ENCODE assay signal across 9 cellular contexts in genomic region chr12:108649668-108650067, GRCh38. TPM values are rescaled to one million over a fixed set of nuclear protein-coding genes. Genes with fewer than 3 reads are reported as not detected.
A peak's percentile ranks its signal among the peaks of the same experiment; 100 is the strongest.
DNase-seq lines count a peak whose midpoint lies in the region; ATAC-seq and TF ChIP-seq lines count a peak whose summit lies in the region.
"Had no signal": no experiment of that assay in that cellular context is flagged by ENCODE, and none has a peak within 500 bp of the region (broad histone marks: within the 10 kb centered on the region; RNA-seq: fewer than 3 reads in every experiment).

No MANE protein-coding gene starts in this region.

- ATAC-seq in RWPE2 (ENCODE audit: low read depth), result peak; percentile 62; the same call in 1 of the 3 replicates
- ATAC-seq in HG03565 (IDR thresholded peaks at IDR 0.05; ENCODE audit: unreplicated experiment), result no peak

- H3K9me3 Mint-ChIP-seq in endodermal cell, result no peaks in the 10 kb centered on the region

- DNase-seq in GM03348 (ENCODE audit: low spot score) (peak; percentile 85), RWPE2 (ENCODE audit: low spot score) (no peak), endodermal cell (peak; percentile 36), pulmonary artery endothelial cell (ENCODE audit: low read depth, low spot score) (peak; percentile 59), SKM-1 treated with dmso at 0.1 percent for 144 hours (lab: John Stamatoyannopoulos, UW; ENCODE audit: unreplicated experiment) (no peak), DMS79 treated with DMSO at 0.1 percent for 48 hours (lab: John Stamatoyannopoulos, UW) (no peak)
- DNase-seq: activated CD8-positive, alpha-beta memory T cell treated with anti-CD3 and anti-CD28 coated beads, Interleukin-2, amount 50 U/mL, for 48 hours; NCI-H2171 treated with DMSO at 0.1 percent for 48 hours had no signal

- H3K27ac ChIP-seq in RWPE2 (ENCODE audit: poor library complexity, severe bottlenecking) (no peak overlapping the region), endodermal cell (ENCODE audit: low read depth, low read length) (no peak overlapping the region)

- H3K27me3 Mint-ChIP-seq in endodermal cell (ENCODE audit: insufficient read depth), result no peaks in the 10 kb centered on the region

- H3K4me1 ChIP-seq in RWPE2 (ENCODE audit: insufficient read depth, poor library complexity, severe bottlenecking) (no peaks in the 10 kb centered on the region), endodermal cell (ENCODE audit: control insufficient read depth, insufficient read depth, low read length) (no peaks in the 10 kb centered on the region)

- H3K4me3 ChIP-seq in RWPE2 (ENCODE audit: severe bottlenecking), result no peak overlapping the region
- no peak overlapping the region for H3K4me3 ChIP-seq in endodermal cell (ENCODE audit: low read length)

- H3K9me3 ChIP-seq in RWPE2 (ENCODE audit: severe bottlenecking), result no peaks in the 10 kb centered on the region
- no peaks in the 10 kb centered on the region for H3K9me3 ChIP-seq in endodermal cell (ENCODE audit: control insufficient read depth, low read length)

- H3K36me3 ChIP-seq in RWPE2 (ENCODE audit: low read depth), result peaks cover 95% of the 10 kb centered on the region
- peaks cover 99% of the 10 kb centered on the region for H3K36me3 ChIP-seq in endodermal cell (ENCODE audit: control insufficient read depth, insufficient read depth, low read length)

- TF ChIP-seq CTCF in RWPE2 (IDR thresholded peaks at IDR 0.05; ENCODE audit: poor library complexity, severe bottlenecking), result no peak
- no peak for TF ChIP-seq CTCF in endodermal cell (conservative IDR thresholded peaks at IDR 0.05)

- peaks cover 20% of the 10 kb centered on the region for H3K4me1 Mint-ChIP-seq in endodermal cell

- no peak overlapping the region for H3K27ac Mint-ChIP-seq in endodermal cell

- WGBS in endodermal cell (ENCODE audit: insufficient coverage in 1 of 2, insufficient read length in 1 of 2), 2 experiments, result 97 to 100% methylated on average over 1 to 4 of the region's 4 CpGs

- H3K27me3 ChIP-seq in RWPE2 (ENCODE audit: insufficient read depth, poor library complexity, severe bottlenecking) (no peaks in the 10 kb centered on the region), endodermal cell (ENCODE audit: control insufficient read depth, insufficient read depth, low read length, poor library complexity, severe bottlenecking) (no peaks in the 10 kb centered on the region)

- H3K4me3 Mint-ChIP-seq in endodermal cell, result no peak overlapping the region

- no peak overlapping the region for H3K9ac ChIP-seq in endodermal cell (ENCODE audit: extremely low read depth, low read length, poor library complexity, severe bottlenecking)

- peaks cover 60% of the 10 kb centered on the region for H3K36me3 Mint-ChIP-seq in endodermal cell (ENCODE audit: low read depth)

RNA-seq across cellular contexts. Expression of gene SELPLG, which starts 16.0 kb away (rescaled TPM):
- total RNA-seq in endodermal cell (under 1 TPM in 1 of 2 donors, not detected in 1; 0.13 TPM), pulmonary artery endothelial cell (0.07 and 0.49 TPM in 2 replicates)
- polyA plus RNA-seq in endodermal cell (2013, experiment 1 of 2), result 0.18 TPM
- polyA plus RNA-seq in endodermal cell (2013, experiment 2 of 2), result 0.46 TPM

RNA-seq across cellular contexts. Expression of gene TMEM119, which starts 51.8 kb away (rescaled TPM):
- total RNA-seq in endodermal cell (under 1 TPM; 0.11 to 0.15 TPM), pulmonary artery endothelial cell (not detected in 2 replicates)
- polyA plus RNA-seq in endodermal cell (2013, experiment 1 of 2), result 4.3 TPM
- polyA plus RNA-seq in endodermal cell (2013, experiment 2 of 2), result 4.3 TPM

Comparison
In these comparisons a context has a peak if more than half of its experiments do, and no peak if none do; other contexts are left out.
1. DNase-seq: peak in GM03348 (single experiment), endodermal cell (single experiment) and pulmonary artery endothelial cell (single experiment); none in RWPE2 (single experiment), SKM-1 treated with dmso at 0.1 percent for 144 hours (single experiment) and DMS79 treated with DMSO at 0.1 percent for 48 hours (single experiment).